3 cellular contexts compared by ENCODE assay signal in genomic region chr1:92434572-92434971, GRCh38. TPM values are rescaled to one million over a fixed set of nuclear protein-coding genes. Genes with fewer than 3 reads are reported as not detected.
"Had no signal": no experiment of that assay in that cellular context is flagged by ENCODE, and none has a peak within 500 bp of the region (broad histone marks: within the 10 kb centered on the region; RNA-seq: fewer than 3 reads in every experiment).

No MANE protein-coding gene starts in this region.

RNA-seq across cellular contexts. Expression of gene GFI1, which starts 52.2 kb away (rescaled TPM):
- total RNA-seq: dermis microvascular lymphatic vessel endothelial cell, frontal cortex, gastrocnemius medialis had no signal
